23 cellular contexts compared by ENCODE assay signal in genomic region chr15:83844742-83845141, GRCh38.
DNase-seq lines count a peak whose midpoint lies in the region; ATAC-seq and TF ChIP-seq lines count a peak whose summit lies in the region.
"Had no signal": no experiment of that assay in that cellular context is flagged by ENCODE, and none has a peak within 500 bp of the region (broad histone marks: within the 10 kb centered on the region; RNA-seq: fewer than 3 reads in every experiment).

No MANE protein-coding gene starts in this region.

- no peak overlapping the region for H3K27ac Mint-ChIP-seq in activated T-helper 1 cell treated with anti-CD3 and anti-CD28 coated beads, Interleukin-12 subunit alpha, Interleukin-12 subunit beta, Interleukin-2, Interleukin-4 antibody, amounts not matched to agents 30 ng/mL and 10 ng/mL and 1 ng/mL, durations not matched to agents 14 hours and 24 hours and 36 hours
- H3K27ac Mint-ChIP-seq: activated naive CD4-positive, alpha-beta T cell treated with anti-CD3 and anti-CD28 coated beads, Interleukin-2, amount 50 U/mL, for 72 hours; CD8-positive, alpha-beta T cell; dendritic cell treated with granulocyte-macrophage colony-stimulating factor and Interleukin-4, amounts not matched to agents 40 ng/mL and 50 ng/mL, for 4 days; stimulated activated naive CD8-positive, alpha-beta T cell treated with anti-CD3 and anti-CD28 coated beads, Interleukin-15, Interleukin-2, amounts not matched to agents 100 ng/mL and 50 ng/mL, for 24 hours had no signal

- no peak for TF ChIP-seq CTCF in RWPE1 (conservative IDR thresholded peaks at IDR 0.05; ENCODE audit: low read depth)
- TF ChIP-seq CTCF in fibroblast of villous mesenchyme (IDR thresholded peaks at IDR 0.05; ENCODE audit: insufficient read depth, low read depth, low read length): no peak

- H3K4me1 ChIP-seq in rectal smooth muscle tissue (ENCODE audit: control insufficient read depth, insufficient read depth, low read length): peaks cover 36% of the 10 kb centered on the region
- H3K4me1 ChIP-seq: body of pancreas had no signal

- H3K9me3 Mint-ChIP-seq in activated T-helper 1 cell treated with anti-CD3 and anti-CD28 coated beads, Interleukin-12 subunit alpha, Interleukin-12 subunit beta, Interleukin-2, Interleukin-4 antibody, amounts not matched to agents 30 ng/mL and 10 ng/mL and 1 ng/mL, durations not matched to agents 14 hours and 24 hours and 36 hours: no peaks in the 10 kb centered on the region
- H3K9me3 Mint-ChIP-seq: CD8-positive, alpha-beta T cell; dendritic cell treated with granulocyte-macrophage colony-stimulating factor and Interleukin-4, amounts not matched to agents 40 ng/mL and 50 ng/mL, for 4 days; neural crest cell; stimulated activated naive CD8-positive, alpha-beta T cell treated with anti-CD3 and anti-CD28 coated beads, Interleukin-15, Interleukin-2, amounts not matched to agents 100 ng/mL and 50 ng/mL, for 24 hours had no signal

- H3K27me3 Mint-ChIP-seq in activated T-helper 1 cell treated with anti-CD3 and anti-CD28 coated beads, Interleukin-12 subunit alpha, Interleukin-12 subunit beta, Interleukin-2, Interleukin-4 antibody, amounts not matched to agents 30 ng/mL and 10 ng/mL and 1 ng/mL, durations not matched to agents 14 hours and 24 hours and 36 hours (ENCODE audit: insufficient read depth): no peaks in the 10 kb centered on the region
- H3K27me3 Mint-ChIP-seq: dendritic cell treated with granulocyte-macrophage colony-stimulating factor and Interleukin-4, amounts not matched to agents 40 ng/mL and 50 ng/mL, for 4 days had no signal

- H3K27ac ChIP-seq in RWPE1 (peak overlapping the region; percentile 88), rectal smooth muscle tissue (ENCODE audit: low read depth, low read length) (peak overlapping the region; percentile 68)
- H3K27ac ChIP-seq: body of pancreas, upper lobe of right lung had no signal

- no peaks in the 10 kb centered on the region for H3K4me1 Mint-ChIP-seq in activated T-helper 1 cell treated with anti-CD3 and anti-CD28 coated beads, Interleukin-12 subunit alpha, Interleukin-12 subunit beta, Interleukin-2, Interleukin-4 antibody, amounts not matched to agents 30 ng/mL and 10 ng/mL and 1 ng/mL, durations not matched to agents 14 hours and 24 hours and 36 hours (ENCODE audit: low read depth)

- H3K27me3 ChIP-seq in rectal smooth muscle tissue (ENCODE audit: control insufficient read depth, insufficient read depth, low read length): no peaks in the 10 kb centered on the region
- H3K27me3 ChIP-seq: body of pancreas, upper lobe of right lung had no signal

- H3K4me3 Mint-ChIP-seq in activated T-helper 1 cell treated with anti-CD3 and anti-CD28 coated beads, Interleukin-12 subunit alpha, Interleukin-12 subunit beta, Interleukin-2, Interleukin-4 antibody, amounts not matched to agents 30 ng/mL and 10 ng/mL and 1 ng/mL, durations not matched to agents 14 hours and 24 hours and 36 hours: no peak overlapping the region
- H3K4me3 Mint-ChIP-seq: CD8-positive, alpha-beta T cell; dendritic cell treated with granulocyte-macrophage colony-stimulating factor and Interleukin-4, amounts not matched to agents 40 ng/mL and 50 ng/mL, for 4 days; neural crest cell; stimulated activated naive CD8-positive, alpha-beta T cell treated with anti-CD3 and anti-CD28 coated beads, Interleukin-15, Interleukin-2, amounts not matched to agents 100 ng/mL and 50 ng/mL, for 24 hours had no signal

- H3K36me3 ChIP-seq in rectal smooth muscle tissue (ENCODE audit: control insufficient read depth, insufficient read depth, low read length): no peaks in the 10 kb centered on the region
- H3K36me3 ChIP-seq: upper lobe of right lung had no signal

- H3K36me3 Mint-ChIP-seq in activated T-helper 1 cell treated with anti-CD3 and anti-CD28 coated beads, Interleukin-12 subunit alpha, Interleukin-12 subunit beta, Interleukin-2, Interleukin-4 antibody, amounts not matched to agents 30 ng/mL and 10 ng/mL and 1 ng/mL, durations not matched to agents 14 hours and 24 hours and 36 hours (ENCODE audit: low read depth): no peaks in the 10 kb centered on the region
- H3K36me3 Mint-ChIP-seq: activated naive CD4-positive, alpha-beta T cell treated with anti-CD3 and anti-CD28 coated beads, Interleukin-2, amount 50 U/mL, for 72 hours; CD8-positive, alpha-beta T cell had no signal

- ATAC-seq in HG03439 (IDR thresholded peaks at IDR 0.05; ENCODE audit: unreplicated experiment): no peak
- ATAC-seq: activated naive CD4-positive, alpha-beta T cell treated with anti-CD3 and anti-CD28 coated beads, Interleukin-2, amount 50 U/mL, for 72 hours; CD8-positive, alpha-beta T cell; upper lobe of right lung had no signal

- H3K4me3 ChIP-seq in fibroblast of villous mesenchyme (ENCODE audit: low read depth, low read length) (no peak overlapping the region), rectal smooth muscle tissue (ENCODE audit: low read length) (no peak overlapping the region)
- H3K4me3 ChIP-seq: body of pancreas, upper lobe of right lung had no signal

- CTCF ChIA-PET in RWPE1 (lab: Yijun Ruan, JAX): interaction anchor here (0.7 kb wide), 1 partner anchor 279 kb away, joined by 6 read pairs; no protein-coding TSS in a partner anchor

- intact Hi-C loops in activated T-helper 1 cell treated with anti-CD3 and anti-CD28 coated beads, Interleukin-12 subunit alpha, Interleukin-12 subunit beta, Interleukin-2, Interleukin-4 antibody, amounts not matched to agents 30 ng/mL and 10 ng/mL and 1 ng/mL, durations not matched to agents 14 hours and 24 hours and 36 hours (cut with micrococcal nuclease): no loop called here

- POLR2A ChIA-PET in RWPE1 (lab: Yijun Ruan, JAX; ENCODE audit: low non-redundant PET): no interaction called here

- no peak overlapping the region for H3K9ac ChIP-seq in rectal smooth muscle tissue (ENCODE audit: low read length)

- DNase-seq in ELR (ENCODE audit: low read depth) (peak; percentile 3), RWPE1 (ENCODE audit: low spot score) (peak; percentile 72), fibroblast of villous mesenchyme (ENCODE audit: low read depth) (peak; percentile 86), NCI-H128 (lab: John Stamatoyannopoulos, UW; ENCODE audit: unreplicated experiment) (no peak), NCI-H446 treated with DMSO at 0.1 percent for 48 hours (lab: John Stamatoyannopoulos, UW) (no peak)
- DNase-seq in activated T-helper 1 cell treated with anti-CD3 and anti-CD28 coated beads, Interleukin-12 subunit alpha, Interleukin-12 subunit beta, Interleukin-2, Interleukin-4 antibody, amounts not matched to agents 30 ng/mL and 10 ng/mL and 1 ng/mL, durations not matched to agents 14 hours and 24 hours and 36 hours (ENCODE audit: low spot score): no peak
- DNase-seq: activated CD4-positive, alpha-beta T cell treated with anti-CD3 and anti-CD28 coated beads, Interleukin-2, amount 50 U/mL, for 48 hours; activated T-cell treated with anti-CD3 and anti-CD28 coated beads, Interleukin-2, amount 50 U/mL, for 1 hour; body of pancreas; CD8-positive, alpha-beta T cell; DND-41; hippocampal formation; kidney; NCI-H1694 treated with DMSO at 0.1 percent for 48 hours; NCI-H345; retina; upper lobe of right lung had no signal

Comparison
In these comparisons a context has a peak if more than half of its experiments do, and no peak if none do; other contexts are left out.
1. DNase-seq: peak in ELR (single experiment), RWPE1 (single experiment) and fibroblast of villous mesenchyme (single experiment); none in NCI-H128 (single experiment), activated T-helper 1 cell treated with anti-CD3 and anti-CD28 coated beads, Interleukin-12 subunit alpha, Interleukin-12 subunit beta, Interleukin-2, Interleukin-4 antibody, amounts not matched to agents 30 ng/mL and 10 ng/mL and 1 ng/mL, durations not matched to agents 14 hours and 24 hours and 36 hours (single experiment) and NCI-H446 treated with DMSO at 0.1 percent for 48 hours (single experiment).